8 cellular contexts compared by ENCODE assay signal in the genomic region with DNA sequence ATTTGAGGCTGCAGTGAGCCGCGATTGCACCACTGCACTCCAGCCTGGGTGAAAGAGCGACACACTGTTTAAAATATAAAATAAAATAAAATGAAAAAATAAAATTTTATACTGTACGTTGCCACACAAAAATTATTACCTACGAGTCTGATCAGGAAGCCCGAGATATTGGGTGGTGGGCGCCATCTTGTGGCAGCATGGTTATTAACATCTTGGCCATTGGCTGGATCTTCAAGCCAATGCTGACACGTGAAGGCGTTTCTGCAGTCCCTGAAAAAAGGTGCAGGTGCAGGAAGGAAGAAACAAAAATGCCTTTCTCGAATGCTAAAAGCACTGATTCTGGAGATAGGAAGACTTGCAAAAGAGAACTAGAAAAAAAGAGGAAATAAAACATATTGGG. TPM values are rescaled to one million over a fixed set of nuclear protein-coding genes. Genes with fewer than 3 reads are reported as not detected.
DNase-seq lines count a peak whose midpoint lies in the region; ATAC-seq and TF ChIP-seq lines count a peak whose summit lies in the region.

No MANE protein-coding gene starts in this region.

- H3K27me3 ChIP-seq in right lobe of liver = no peaks in the 10 kb centered on the region

- no peaks in the 10 kb centered on the region for H3K4me1 ChIP-seq in right lobe of liver

- H3K4me3 ChIP-seq in AG04449 (ENCODE audit: low read depth, low read length) = no peak overlapping the region
- no peak overlapping the region for H3K4me3 ChIP-seq in right lobe of liver

- POLR2A ChIA-PET in AG04449 (lab: Yijun Ruan, JAX) = no interaction called here

- no peaks in the 10 kb centered on the region for H3K9me3 ChIP-seq in right lobe of liver

- H3K27ac ChIP-seq in right lobe of liver = no peak overlapping the region

- DNase-seq in AG04449 (ENCODE audit: low read depth, low spot score) (no peak), NCI-H146 (lab: John Stamatoyannopoulos, UW) (peak; percentile 40), cerebellar cortex (ENCODE audit: low spot score) (peak; percentile 37), right lobe of liver (peak in 2 of 3 donors; percentile 47 to 62)
- DNase-seq in activated CD4-positive, alpha-beta T cell treated with anti-CD3 and anti-CD28 coated beads for 24 hours (ENCODE audit: low read depth in 2 of 2) = peak; percentile 59 to 60
- DNase-seq in stimulated activated CD8-positive, alpha-beta memory T cell treated with anti-CD3 and anti-CD28 coated beads, Interleukin-12 subunit alpha, Interleukin-12 subunit beta, amount 100 ng/mL, for 24 hours (ENCODE audit: extremely low read depth) = peak; percentile 19

- intact Hi-C loops in right lobe of liver (cut with DNase I) = no loop called here

- CTCF ChIA-PET in AG04449 (lab: Yijun Ruan, JAX) = interaction anchor here (0.8 to 2.1 kb wide), 5 partner anchors 16 to 850 kb away, joined by 3 to 38 read pairs (median 3); no protein-coding TSS in a partner anchor

- H3K36me3 ChIP-seq in right lobe of liver = no peaks in the 10 kb centered on the region

- 8% methylated on average over 10 of the region's 10 CpGs for WGBS in right lobe of liver (ENCODE audit: insufficient coverage, low coverage, low lambda C conversion rate, missing lambda C conversion rate)

- peak; percentile 53 for TF ChIP-seq CTCF in AG04449 (IDR thresholded peaks at IDR 0.05; ENCODE audit: insufficient read depth, low read length, missing control alignments)
- TF ChIP-seq CTCF in right lobe of liver (IDR thresholded peaks at IDR 0.05) = peak; percentile 51 to 80 (median 77)

- TF ChIP-seq POLR2A in right lobe of liver (IDR thresholded peaks at IDR 0.05) = no peak

- peak; percentile 70 for ATAC-seq in GM18867 (IDR thresholded peaks at IDR 0.05; ENCODE audit: unreplicated experiment)
- ATAC-seq in right lobe of liver = peak; percentile 72 to 82 (median 76)
- no peak for ATAC-seq in HG02884 (IDR thresholded peaks at IDR 0.05; ENCODE audit: unreplicated experiment)

RNA-seq across cellular contexts. Expression of a gene that starts 4.9 kb away (rescaled TPM):
- 1 to 10 TPM in 4 of 6 experiments, under 1 TPM in 2; 0.37 to 2.2 (median 1.4) TPM for total RNA-seq in right lobe of liver

RNA-seq across cellular contexts. Expression of a gene that starts 34.6 kb away (rescaled TPM):
- under 1 TPM; 0.10 to 0.58 (median 0.15) TPM for total RNA-seq in right lobe of liver
